ENCODE assay signal across 8 cellular contexts in the genomic region with DNA sequence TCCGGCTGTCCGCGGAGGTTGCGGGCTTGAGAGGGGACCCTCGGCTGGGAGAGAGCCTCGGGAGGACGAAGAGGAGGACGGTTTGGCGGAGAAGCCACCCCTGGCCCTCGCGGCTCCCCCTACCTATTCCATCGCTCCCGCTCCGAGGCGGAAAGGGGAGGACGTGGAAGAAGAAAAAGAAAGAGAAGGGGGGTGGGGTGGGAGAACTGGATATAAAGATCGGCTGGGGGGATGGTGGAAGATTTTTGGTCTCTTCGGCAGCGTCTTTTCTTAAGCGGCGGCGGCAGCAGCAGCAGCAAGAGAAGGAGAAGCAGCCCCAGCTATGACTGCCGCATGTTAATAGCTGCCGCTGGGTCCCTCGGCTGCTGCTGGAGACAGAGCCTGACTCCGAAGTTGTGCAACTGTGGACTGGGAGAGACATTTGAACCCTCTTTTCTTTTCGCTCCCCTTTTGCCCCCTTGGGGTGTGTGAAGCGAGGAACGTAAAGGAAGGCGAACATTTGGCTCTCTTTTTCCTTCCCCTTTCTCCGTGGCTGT. TPM values are rescaled to one million over a fixed set of nuclear protein-coding genes. Genes with fewer than 3 reads are reported as not detected.
DNase-seq lines count a peak whose midpoint lies in the region; ATAC-seq and TF ChIP-seq lines count a peak whose summit lies in the region.

No MANE protein-coding gene starts in this region.

- H3K9ac ChIP-seq in mucosa of stomach (ENCODE audit: low read length): peak overlapping the region; percentile 33

- H3K9me3 ChIP-seq in esophagus (ENCODE audit: control insufficient read depth in 2 of 2, insufficient read depth in 1 of 2, low read depth in 1 of 2, low read length in 1 of 2): no peaks in the 10 kb centered on the region
- H3K9me3 ChIP-seq in mucosa of stomach (ENCODE audit: control insufficient read depth, low read length): no peaks in the 10 kb centered on the region

- H3K4me3 ChIP-seq in esophagus (ENCODE audit: low read depth in 1 of 2, low read length in 2 of 2) (peak overlapping the region; percentile 47 to 52), mucosa of stomach (ENCODE audit: low read length) (peak overlapping the region; percentile 39)

- DNase-seq in COR-L47 (lab: John Stamatoyannopoulos, UW): peak; percentile 39
- peak; percentile 33 for DNase-seq in NCI-H1694 treated with DMSO at 0.1 percent for 48 hours (lab: John Stamatoyannopoulos, UW)
- no peak for DNase-seq in activated naive CD8-positive, alpha-beta T cell treated with anti-CD3 and anti-CD28 coated beads for 36 hours
- DNase-seq in activated naive CD4-positive, alpha-beta T cell treated with anti-CD3 and anti-CD28 coated beads, Interleukin-2, amount 50 U/mL, for 16 hours: no peak
- no peak for DNase-seq in activated CD8-positive, alpha-beta T cell treated with anti-CD3 and anti-CD28 coated beads for 36 hours
- no peak for DNase-seq in stimulated activated CD4-positive, alpha-beta T cell treated with anti-CD3 and anti-CD28 coated beads, Interleukin-12 subunit alpha, Interleukin-12 subunit beta, amount 100 ng/mL, for 4 hours

- no peak overlapping the region for H3K27ac Mint-ChIP-seq in activated naive CD8-positive, alpha-beta T cell treated with anti-CD3 and anti-CD28 coated beads for 36 hours
- H3K27ac Mint-ChIP-seq in activated CD8-positive, alpha-beta T cell treated with anti-CD3 and anti-CD28 coated beads for 36 hours: no peak overlapping the region

- H3K27ac ChIP-seq in esophagus (ENCODE audit: low read depth in 2 of 2, low read length in 1 of 2): no peak overlapping the region

- H3K4me1 Mint-ChIP-seq in activated naive CD8-positive, alpha-beta T cell treated with anti-CD3 and anti-CD28 coated beads for 36 hours: peaks cover 3% of the 10 kb centered on the region
- H3K4me1 Mint-ChIP-seq in activated CD8-positive, alpha-beta T cell treated with anti-CD3 and anti-CD28 coated beads for 36 hours (ENCODE audit: low read depth): peaks cover 2% of the 10 kb centered on the region

- H3K4me1 ChIP-seq in esophagus (ENCODE audit: control insufficient read depth in 2 of 2, insufficient read depth in 2 of 2, low read length in 1 of 2): peaks cover 0 to 4% of the 10 kb centered on the region in 2 donors
- peaks cover 12% of the 10 kb centered on the region for H3K4me1 ChIP-seq in mucosa of stomach (ENCODE audit: control insufficient read depth, insufficient read depth, low read length)

- WGBS in esophagus, 2 donors: 2 to 3% methylated on average over 30 to 31 of the region's 31 CpGs

- CTCF ChIA-PET in activated CD8-positive, alpha-beta T cell treated with anti-CD3 and anti-CD28 coated beads for 36 hours (lab: Charles Lee): no interaction called here

- H3K36me3 ChIP-seq in esophagus (ENCODE audit: control insufficient read depth in 2 of 2, insufficient read depth in 2 of 2, low read length in 1 of 2) (no peaks in the 10 kb centered on the region), mucosa of stomach (ENCODE audit: control insufficient read depth, insufficient read depth, low read length) (no peaks in the 10 kb centered on the region)

- peaks cover 57% of the 10 kb centered on the region for H3K27me3 Mint-ChIP-seq in activated naive CD8-positive, alpha-beta T cell treated with anti-CD3 and anti-CD28 coated beads for 36 hours
- peaks cover 46% of the 10 kb centered on the region for H3K27me3 Mint-ChIP-seq in activated CD8-positive, alpha-beta T cell treated with anti-CD3 and anti-CD28 coated beads for 36 hours

- H3K4me3 Mint-ChIP-seq in activated naive CD8-positive, alpha-beta T cell treated with anti-CD3 and anti-CD28 coated beads for 36 hours: no peak overlapping the region
- no peak overlapping the region for H3K4me3 Mint-ChIP-seq in activated CD8-positive, alpha-beta T cell treated with anti-CD3 and anti-CD28 coated beads for 36 hours

- intact Hi-C loops in activated CD8-positive, alpha-beta T cell treated with anti-CD3 and anti-CD28 coated beads for 36 hours (cut with micrococcal nuclease): no loop called here

- H3K9me3 Mint-ChIP-seq in activated naive CD8-positive, alpha-beta T cell treated with anti-CD3 and anti-CD28 coated beads for 36 hours: peaks cover 2% of the 10 kb centered on the region
- H3K9me3 Mint-ChIP-seq in activated CD8-positive, alpha-beta T cell treated with anti-CD3 and anti-CD28 coated beads for 36 hours: peaks cover 1% of the 10 kb centered on the region

- H3K36me3 Mint-ChIP-seq in activated naive CD8-positive, alpha-beta T cell treated with anti-CD3 and anti-CD28 coated beads for 36 hours: peaks cover 1% of the 10 kb centered on the region
- peaks cover 3% of the 10 kb centered on the region for H3K36me3 Mint-ChIP-seq in activated CD8-positive, alpha-beta T cell treated with anti-CD3 and anti-CD28 coated beads for 36 hours (ENCODE audit: low read depth)

- no peak for TF ChIP-seq CTCF in activated CD8-positive, alpha-beta T cell treated with anti-CD3 and anti-CD28 coated beads for 36 hours (IDR thresholded peaks at IDR 0.05)

- no peak for ATAC-seq in activated CD8-positive, alpha-beta T cell treated with anti-CD3 and anti-CD28 coated beads for 36 hours

- POLR2A ChIA-PET in activated CD8-positive, alpha-beta T cell treated with anti-CD3 and anti-CD28 coated beads for 36 hours (lab: Charles Lee): no interaction called here

- H3K27me3 ChIP-seq in esophagus (ENCODE audit: control insufficient read depth in 1 of 2, insufficient read depth in 2 of 2, low read length in 2 of 2) (peaks cover 0 to 15% of the 10 kb centered on the region in 2 donors), mucosa of stomach (ENCODE audit: control insufficient read depth, insufficient read depth, low read length) (peaks cover 54% of the 10 kb centered on the region)

RNA-seq across cellular contexts. Expression of a gene that starts 0.9 kb away (rescaled TPM):
- under 1 TPM; 0.12 to 0.20 TPM for polyA plus RNA-seq in esophagus
- total RNA-seq in activated naive CD8-positive, alpha-beta T cell treated with anti-CD3 and anti-CD28 coated beads for 36 hours: not detected
- total RNA-seq in activated CD8-positive, alpha-beta T cell treated with anti-CD3 and anti-CD28 coated beads for 36 hours: not detected

Comparison
In these comparisons a context has a peak if more than half of its experiments do, and no peak if none do; other contexts are left out.
1. DNase-seq: peak in COR-L47 (single experiment) and NCI-H1694 treated with DMSO at 0.1 percent for 48 hours (single experiment); none in activated naive CD8-positive, alpha-beta T cell treated with anti-CD3 and anti-CD28 coated beads for 36 hours (single experiment), activated naive CD4-positive, alpha-beta T cell treated with anti-CD3 and anti-CD28 coated beads, Interleukin-2, amount 50 U/mL, for 16 hours (single experiment), activated CD8-positive, alpha-beta T cell treated with anti-CD3 and anti-CD28 coated beads for 36 hours (single experiment) and stimulated activated CD4-positive, alpha-beta T cell treated with anti-CD3 and anti-CD28 coated beads, Interleukin-12 subunit alpha, Interleukin-12 subunit beta, amount 100 ng/mL, for 4 hours (single experiment).